8 cellular contexts compared by ENCODE assay signal in the genomic region with DNA sequence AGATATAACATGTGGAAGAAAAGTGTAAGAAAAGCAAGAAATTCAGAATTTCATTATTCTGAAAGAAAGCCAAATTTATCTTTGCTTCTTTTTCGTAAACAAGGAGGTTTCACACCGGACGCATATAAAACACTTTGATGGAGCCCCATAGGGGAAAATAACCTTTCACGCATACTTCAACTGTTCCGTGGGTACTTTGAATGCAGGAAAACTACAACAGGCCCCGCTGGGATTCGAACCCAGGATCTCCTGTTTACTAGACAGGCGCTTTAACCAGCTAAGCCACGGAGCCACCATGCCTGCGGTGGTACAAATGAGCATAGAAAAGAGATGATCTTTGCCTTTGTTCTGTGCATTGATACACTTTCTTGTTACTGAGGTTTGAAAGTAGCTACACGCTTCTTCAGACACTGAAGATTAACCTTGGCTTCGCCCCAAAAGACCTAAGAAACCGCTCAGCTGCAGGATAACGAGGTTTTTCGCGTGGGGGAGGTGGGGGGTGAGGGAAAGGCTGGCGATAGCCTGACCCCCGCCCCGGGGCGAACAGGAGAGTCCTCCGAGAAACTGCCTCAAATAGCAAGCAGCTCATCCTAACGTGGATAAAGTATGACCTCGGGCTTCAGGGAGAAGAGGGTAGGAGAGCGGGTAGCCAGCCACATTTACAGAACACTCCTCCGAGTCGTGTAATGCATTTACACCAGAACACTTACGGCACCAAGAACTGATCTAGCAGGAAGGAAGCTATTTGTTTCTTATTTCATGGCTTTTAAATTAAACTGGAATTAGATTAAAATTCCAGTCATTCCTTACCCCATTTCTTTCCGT. TPM values are rescaled to one million over a fixed set of nuclear protein-coding genes. Genes with fewer than 3 reads are reported as not detected.
A peak's percentile ranks its signal among the peaks of the same experiment; 100 is the strongest.
DNase-seq lines count a peak whose midpoint lies in the region; ATAC-seq and TF ChIP-seq lines count a peak whose summit lies in the region.

No MANE protein-coding gene starts in this region.

- H3K4me1 Mint-ChIP-seq in chondrocyte (ENCODE audit: low read depth) = peaks cover 36% of the 10 kb centered on the region

- H3K27ac Mint-ChIP-seq in chondrocyte (ENCODE audit: unreplicated experiment) = peak overlapping the region; percentile 88

- DNase-seq in DMS114 treated with DMSO at 0.1 percent for 48 hours (lab: John Stamatoyannopoulos, UW; ENCODE audit: unreplicated experiment) (peak; percentile 92), NCI-H460 (ENCODE audit: extremely low read depth, low read depth) (peak; percentile 89), chondrocyte (ENCODE audit: low spot score) (no peak), kidney glomerular epithelial cell (lab: John Stamatoyannopoulos, UW) (peak; percentile 97)
- peak; percentile 90 for DNase-seq in activated CD4-positive, alpha-beta T cell treated with anti-CD3 and anti-CD28 coated beads for 1 hour
- DNase-seq in stimulated activated CD4-positive, alpha-beta T cell treated with anti-CD3 and anti-CD28 coated beads, Interleukin-15, amount 100 ng/mL, for 48 hours (ENCODE audit: low read depth in 2 of 2) = peak; percentile 86 to 90

- peak overlapping the region; percentile 94 for H3K4me3 Mint-ChIP-seq in chondrocyte (ENCODE audit: unreplicated experiment)

- H3K9me3 Mint-ChIP-seq in chondrocyte (ENCODE audit: low read depth) = no peaks in the 10 kb centered on the region

- no peaks in the 10 kb centered on the region for H3K27me3 Mint-ChIP-seq in chondrocyte (ENCODE audit: low read depth)

- peak; percentile 35 for ATAC-seq in HG03097 (IDR thresholded peaks at IDR 0.05; ENCODE audit: low FRiP score, unreplicated experiment)
- ATAC-seq in GM18520 (IDR thresholded peaks at IDR 0.05; ENCODE audit: unreplicated experiment) = no peak

- TF ChIP-seq CTCF in chondrocyte (IDR thresholded peaks at IDR 0.05) = no peak

- no peaks in the 10 kb centered on the region for H3K36me3 Mint-ChIP-seq in chondrocyte (ENCODE audit: low read depth)

RNA-seq across cellular contexts. Expression of a gene that starts 5.3 kb away (rescaled TPM):
- 79.8 and 84.3 TPM in 2 replicates for total RNA-seq in NCI-H460 (2014; rRNA removed; shearing (Covaris generic))
- polyA plus RNA-seq in NCI-H460 (2014; cell fraction: nucleus; rRNA removed) = 70.1 and 83.2 TPM in 2 replicates
- 44.7 to 50.1 TPM (median 47.3 TPM) in 3 replicates for total RNA-seq in chondrocyte

RNA-seq across cellular contexts. Expression of a gene that starts 32.8 kb away (rescaled TPM):
- total RNA-seq in NCI-H460 (2014; rRNA removed; shearing (Covaris generic)) = not detected in 2 replicates
- polyA plus RNA-seq in NCI-H460 (2014; cell fraction: nucleus; rRNA removed) = not detected in 2 replicates
- not detected in 3 replicates for total RNA-seq in chondrocyte
